In genomic region chr22:41800348-41801146, GRCh38 we compare ENCODE assay signal across 8 cellular contexts. TPM values are rescaled to one million over a fixed set of nuclear protein-coding genes. Genes with fewer than 3 reads are reported as not detected.
A peak's percentile ranks its signal among the peaks of the same experiment; 100 is the strongest.
DNase-seq lines count a peak whose midpoint lies in the region; ATAC-seq and TF ChIP-seq lines count a peak whose summit lies in the region.

Gene CCDC134 (plus strand): TSS chr22:41800679. CDS start chr22:41808891, 8,212 bp downstream.

- H3K9me3 ChIP-seq in AG04450 (ENCODE audit: control insufficient read depth, insufficient read depth, low read length): no peaks in the 10 kb centered on the region

- H3K4me3 ChIP-seq in AG04450 (ENCODE audit: low read depth, low read length): peak within 1 kb of the TSS; percentile 98

- DNase-seq in AG04450 (ENCODE audit: low read depth, low spot score): peak; percentile 30
- peak; percentile 63 for DNase-seq in NCI-H446 treated with DMSO at 0.1 percent for 48 hours (lab: John Stamatoyannopoulos, UW)
- DNase-seq in activated CD4-positive, CD25-positive, alpha-beta regulatory T cell treated with anti-CD3 and anti-CD28 coated beads, Interleukin-2, amount 50 U/mL, for 16 hours (ENCODE audit: low read depth, low spot score): peak; percentile 74
- peak; percentile 90 for DNase-seq in central memory CD4-positive, alpha-beta T cell
- DNase-seq in islet precursor cell: peak; percentile 93
- peak; percentile 89 for DNase-seq in stimulated activated CD4-positive, alpha-beta T cell treated with anti-CD3 and anti-CD28 coated beads, Interleukin-12 subunit alpha, Interleukin-12 subunit beta, amount 100 ng/mL, for 4 hours

- POLR2A ChIA-PET in AG04450 (lab: Yijun Ruan, JAX): interaction anchor here (0.6 to 2.2 kb wide), 9 partner anchors 26 to 146 kb away, joined by 3 to 11 read pairs (median 5); partner anchors contain the start of genes CENPM, MEI1 and SREBF2

- ATAC-seq in GM18873 (IDR thresholded peaks at IDR 0.05; ENCODE audit: low FRiP score, unreplicated experiment) (peak; percentile 71), HG03139 (IDR thresholded peaks at IDR 0.05; ENCODE audit: unreplicated experiment) (peak; percentile 83)

- H3K27me3 ChIP-seq in AG04450 (ENCODE audit: control insufficient read depth, insufficient read depth, low read length): no peaks in the 10 kb centered on the region

- TF ChIP-seq CTCF in AG04450 (IDR thresholded peaks at IDR 0.05; ENCODE audit: low read depth, low read length): no peak

- CTCF ChIA-PET in AG04450 (lab: Charles Lee): interaction anchor here (0.7 to 2.3 kb wide), 5 partner anchors 54 to 140 kb away, joined by 3 to 18 read pairs (median 6); no protein-coding TSS in a partner anchor

- peak within 1 kb of the TSS; percentile 52 for H3K27ac ChIP-seq in AG04450 (ENCODE audit: low read depth, low read length)

RNA-seq across cellular contexts. Expression of gene CCDC134, which starts in this region (rescaled TPM):
- 2.6 and 3.5 TPM in 2 replicates for polyA plus RNA-seq in AG04450 (2011; rRNA removed)
- 15.6 and 17.8 TPM in 2 replicates for polyA minus RNA-seq in AG04450 (2011; rRNA and poly(A)+ RNA removed)

Comparison
In these comparisons a context has a peak if more than half of its experiments do, and no peak if none do; other contexts are left out.
1. Peak in every context shown above with its lines: DNase-seq, ATAC-seq, H3K4me3 ChIP-seq and H3K27ac ChIP-seq.
2. DNase-seq: peak in every context shown above with its lines; median percentile 93 in islet precursor cell; 90 in central memory CD4-positive, alpha-beta T cell; 89 in stimulated activated CD4-positive, alpha-beta T cell treated with anti-CD3 and anti-CD28 coated beads, Interleukin-12 subunit alpha, Interleukin-12 subunit beta, amount 100 ng/mL, for 4 hours; 74 in activated CD4-positive, CD25-positive, alpha-beta regulatory T cell treated with anti-CD3 and anti-CD28 coated beads, Interleukin-2, amount 50 U/mL, for 16 hours; 63 in NCI-H446 treated with DMSO at 0.1 percent for 48 hours; 30 in AG04450.